In the genomic region with DNA sequence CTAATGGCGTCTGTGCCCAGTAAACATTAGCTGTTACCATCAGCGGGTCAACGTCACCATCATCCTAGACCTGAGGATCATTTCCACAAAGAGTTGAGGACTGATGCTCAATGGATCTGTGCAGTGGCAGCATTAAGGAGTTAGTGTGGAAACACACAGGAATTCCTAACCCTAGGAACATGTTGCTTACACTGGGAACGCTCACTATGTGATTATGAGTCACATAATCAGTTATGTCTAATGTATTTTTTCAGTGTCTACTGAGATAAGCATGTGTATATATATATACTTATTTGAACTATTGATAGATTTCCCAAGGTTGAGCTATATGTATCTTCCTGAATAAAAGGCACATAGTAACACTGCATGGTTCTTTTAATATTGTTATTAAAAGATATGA, we compare ENCODE assay signal across 30 cellular contexts. TPM values are rescaled to one million over a fixed set of nuclear protein-coding genes. Genes with fewer than 3 reads are reported as not detected.
DNase-seq lines count a peak whose midpoint lies in the region; ATAC-seq, FAIRE-seq and TF ChIP-seq lines count a peak whose summit lies in the region.
"Had no signal": no experiment of that assay in that cellular context is flagged by ENCODE, and none has a peak within 500 bp of the region (broad histone marks: within the 10 kb centered on the region; RNA-seq: fewer than 3 reads in every experiment).

No MANE protein-coding gene starts in this region.

- H3K4me2 ChIP-seq in IMR-90 (ENCODE audit: low read depth, low read length) (peak overlapping the region; percentile 76), astrocyte (ENCODE audit: low read length) (no peak overlapping the region)

- H4K91ac ChIP-seq in IMR-90 (ENCODE audit: insufficient read depth, low read depth, low read length), result peak overlapping the region; percentile 60; the same call in 1 of the 2 replicates

- H4K8ac ChIP-seq in IMR-90 (ENCODE audit: low read depth in 2 of 2, low read length in 2 of 2), result peak overlapping the region in 1 of 2 experiments; percentile 52; a peak in 1 of 4 replicates

- H3K36me3 ChIP-seq in IMR-90 (ENCODE audit: control insufficient read depth, insufficient read depth, low read length) (no peaks in the 10 kb centered on the region), astrocyte (ENCODE audit: insufficient read depth, low read length) (no peaks in the 10 kb centered on the region)

- dilution Hi-C loops in IMR-90 (cut with HindIII; ENCODE audit: low sequenced_read_pairs, unreplicated experiment), result no loop called here

- DNase-seq in IMR-90 (peak; percentile 84), astrocyte (ENCODE audit: low read depth) (peak; percentile 57), fibroblast of pulmonary artery (ENCODE audit: low read depth) (peak; percentile 14), GM19240 (ENCODE audit: insufficient read length, low spot score) (no peak), sciatic nerve (ENCODE audit: low spot score) (no peak)
- DNase-seq in T-helper 2 cell treated with Interferon-gamma antibody and Interleukin-4, amounts not matched to agents 5 μg/mL and 100 μg/mL, for 36 hours (ENCODE audit: low spot score), result no peak
- DNase-seq in naive thymus-derived CD8-positive, alpha-beta T cell, result no peak
- DNase-seq: activated CD4-positive, alpha-beta T cell treated with anti-CD3 and anti-CD28 coated beads for 48 hours; aorta; Caco-2; central memory CD4-positive, alpha-beta T cell; DMS53; hippocampal formation; KG1; left cardiac atrium; MM.1S; NCI-H1105 treated with DMSO at 0.1 percent for 48 hours; NCI-H187 treated with DMSO at 0.1 percent for 48 hours; NCI-H524 treated with DMSO at 0.1 percent for 48 hours; nephron progenitor cell; SIG-M5; small intestine; stimulated activated naive B cell treated with anti-CD40 and anti-IgM and Interleukin-4, amounts not matched to agents 10 μg/mL and 1 μg/mL and 100 μg/mL, for 72 hours; substantia nigra; trophoblast cell had no signal

- no peak overlapping the region for H3K56ac ChIP-seq in IMR-90 (ENCODE audit: extremely low read depth, insufficient read depth, low read length)

- CTCF ChIA-PET in IMR-90 (lab: Yijun Ruan, JAX), result interaction anchor here (0.9 kb wide), 1 partner anchor 547 kb away, joined by 3 read pairs; no protein-coding TSS in a partner anchor

- in situ Hi-C loops in IMR-90 (cut with MboI; ENCODE audit: low sequenced_read_pairs), result no loop called here

- no peak overlapping the region for H2AK9ac ChIP-seq in IMR-90 (replicated peaks; ENCODE audit: low read depth, low read length, poor library complexity)

- no peak for TF ChIP-seq CTCF in IMR-90 (conservative IDR thresholded peaks at IDR 0.05; ENCODE audit: low read depth, low read length)
- TF ChIP-seq CTCF in astrocyte (IDR thresholded peaks at IDR 0.05; ENCODE audit: insufficient read depth, low read depth, low read length), result no peak
- TF ChIP-seq CTCF in fibroblast of pulmonary artery (IDR thresholded peaks at IDR 0.05; ENCODE audit: low read length, missing control alignments), result no peak

- peaks cover 17% of the 10 kb centered on the region for H3K9me1 ChIP-seq in IMR-90 (ENCODE audit: insufficient read depth, low read length)

- peak overlapping the region; percentile 93 for H3K4ac ChIP-seq in IMR-90 (ENCODE audit: low read depth, low read length)

- no peaks in the 10 kb centered on the region for H3K4me1 Mint-ChIP-seq in astrocyte (ENCODE audit: low read depth, unreplicated experiment)
- H3K4me1 Mint-ChIP-seq in T-helper 2 cell treated with Interferon-gamma antibody and Interleukin-4, amounts not matched to agents 5 μg/mL and 100 μg/mL, for 36 hours (ENCODE audit: low read depth), result no peaks in the 10 kb centered on the region
- H3K4me1 Mint-ChIP-seq in naive thymus-derived CD8-positive, alpha-beta T cell, result no peaks in the 10 kb centered on the region
- H3K4me1 Mint-ChIP-seq: activated T-helper 17 cell treated with anti-CD3 and anti-CD28 coated beads, Interleukin-2, amount 50 U/mL, for 72 hours; CD14-positive monocyte; nephron progenitor cell; stimulated activated naive B cell treated with anti-CD40 and anti-IgM and Interleukin-4, amounts not matched to agents 10 μg/mL and 1 μg/mL and 100 μg/mL, for 72 hours had no signal

- peak overlapping the region; percentile 89 for H2BK20ac ChIP-seq in IMR-90 (ENCODE audit: low read depth, low read length)

- peak overlapping the region; percentile 94 for H2BK120ac ChIP-seq in IMR-90 (ENCODE audit: low read depth, low read length)

- no peaks in the 10 kb centered on the region for H3K36me3 Mint-ChIP-seq in astrocyte (ENCODE audit: low read depth, unreplicated experiment)
- H3K36me3 Mint-ChIP-seq in T-helper 2 cell treated with Interferon-gamma antibody and Interleukin-4, amounts not matched to agents 5 μg/mL and 100 μg/mL, for 36 hours (ENCODE audit: low read depth), result no peaks in the 10 kb centered on the region
- no peaks in the 10 kb centered on the region for H3K36me3 Mint-ChIP-seq in naive thymus-derived CD8-positive, alpha-beta T cell
- H3K36me3 Mint-ChIP-seq: activated naive CD4-positive, alpha-beta T cell treated with anti-CD3 and anti-CD28 coated beads, Interleukin-2, amount 50 U/mL, for 72 hours; CD14-positive monocyte; stimulated activated naive B cell treated with anti-CD40 and anti-IgM and Interleukin-4, amounts not matched to agents 10 μg/mL and 1 μg/mL and 100 μg/mL, for 72 hours had no signal

- peak overlapping the region; percentile 100 for H2AK5ac ChIP-seq in IMR-90 (ENCODE audit: low read depth, low read length)

- peaks cover 15% of the 10 kb centered on the region for H3K4me1 ChIP-seq in IMR-90 (ENCODE audit: control insufficient read depth, insufficient read depth, low read length)
- peaks cover 21% of the 10 kb centered on the region for H3K4me1 ChIP-seq in astrocyte (ENCODE audit: insufficient read depth, low read length)
- H3K4me1 ChIP-seq: Caco-2 had no signal

- peaks cover 3% of the 10 kb centered on the region for H3K9me3 Mint-ChIP-seq in astrocyte (ENCODE audit: unreplicated experiment)
- no peaks in the 10 kb centered on the region for H3K9me3 Mint-ChIP-seq in T-helper 2 cell treated with Interferon-gamma antibody and Interleukin-4, amounts not matched to agents 5 μg/mL and 100 μg/mL, for 36 hours
- H3K9me3 Mint-ChIP-seq in naive thymus-derived CD8-positive, alpha-beta T cell, result no peaks in the 10 kb centered on the region
- H3K9me3 Mint-ChIP-seq: activated naive CD4-positive, alpha-beta T cell treated with anti-CD3 and anti-CD28 coated beads, Interleukin-2, amount 50 U/mL, for 72 hours; activated T-helper 17 cell treated with anti-CD3 and anti-CD28 coated beads, Interleukin-2, amount 50 U/mL, for 72 hours; CD14-positive monocyte; stimulated activated naive B cell treated with anti-CD40 and anti-IgM and Interleukin-4, amounts not matched to agents 10 μg/mL and 1 μg/mL and 100 μg/mL, for 72 hours had no signal

- no peak overlapping the region for H3K4me3 Mint-ChIP-seq in astrocyte (ENCODE audit: unreplicated experiment)
- H3K4me3 Mint-ChIP-seq in T-helper 2 cell treated with Interferon-gamma antibody and Interleukin-4, amounts not matched to agents 5 μg/mL and 100 μg/mL, for 36 hours, result no peak overlapping the region
- no peak overlapping the region for H3K4me3 Mint-ChIP-seq in naive thymus-derived CD8-positive, alpha-beta T cell
- H3K4me3 Mint-ChIP-seq: activated T-helper 17 cell treated with anti-CD3 and anti-CD28 coated beads, Interleukin-2, amount 50 U/mL, for 72 hours; CD14-positive monocyte; nephron progenitor cell; stimulated activated naive B cell treated with anti-CD40 and anti-IgM and Interleukin-4, amounts not matched to agents 10 μg/mL and 1 μg/mL and 100 μg/mL, for 72 hours had no signal

- no peak for TF ChIP-seq POLR2A in IMR-90 (IDR thresholded peaks at IDR 0.05; ENCODE audit: low read depth, low read length)

- H2AFZ ChIP-seq in IMR-90 (replicated peaks; ENCODE audit: low read length, poor library complexity) (no peak overlapping the region), astrocyte (ENCODE audit: low read depth, low read length) (no peak overlapping the region)

- H3K23ac ChIP-seq in IMR-90 (ENCODE audit: low read depth, low read length), result 0 out of 2 replicates have a peak overlapping the region, but pooled peaks have one; percentile 44

- POLR2A ChIA-PET in IMR-90 (lab: Charles Lee; ENCODE audit: unreplicated experiment), result no interaction called here
- POLR2A ChIA-PET in naive thymus-derived CD8-positive, alpha-beta T cell (lab: Charles Lee), result no interaction called here

- H3K27me3 ChIP-seq in IMR-90 (ENCODE audit: control insufficient read depth, insufficient read depth, low read length) (no peaks in the 10 kb centered on the region), astrocyte (ENCODE audit: insufficient read depth, low read length) (no peaks in the 10 kb centered on the region)

- FAIRE-seq in astrocyte (lab: Jason Lieb, UNC), result no peak
- FAIRE-seq: H1, small intestine had no signal

- H3K4me3 ChIP-seq in IMR-90 (ENCODE audit: insufficient read depth, low read depth, low read length), result no peak overlapping the region
- H3K4me3 ChIP-seq in astrocyte (ENCODE audit: insufficient read depth, low read depth, low read length), result no peak overlapping the region
- no peak overlapping the region for H3K4me3 ChIP-seq in fibroblast of pulmonary artery (replicated peaks; ENCODE audit: low read depth, low read length)

- peak overlapping the region; percentile 96 for H2BK5ac ChIP-seq in IMR-90 (ENCODE audit: low read depth, low read length, poor library complexity, severe bottlenecking)

- peak overlapping the region; percentile 82; the same call in 1 of the 2 replicates for H3K14ac ChIP-seq in IMR-90 (replicated peaks; ENCODE audit: low read depth, low read length)

- no TSS peak for BruUV-seq in IMR-90 (replicated peaks; lab: Mats Ljungman, UMichigan)

- H3K27ac Mint-ChIP-seq in astrocyte (ENCODE audit: unreplicated experiment), result no peak overlapping the region
- H3K27ac Mint-ChIP-seq in T-helper 2 cell treated with Interferon-gamma antibody and Interleukin-4, amounts not matched to agents 5 μg/mL and 100 μg/mL, for 36 hours, result no peak overlapping the region
- H3K27ac Mint-ChIP-seq in naive thymus-derived CD8-positive, alpha-beta T cell, result no peak overlapping the region
- H3K27ac Mint-ChIP-seq: activated naive CD4-positive, alpha-beta T cell treated with anti-CD3 and anti-CD28 coated beads, Interleukin-2, amount 50 U/mL, for 72 hours; activated T-helper 17 cell treated with anti-CD3 and anti-CD28 coated beads, Interleukin-2, amount 50 U/mL, for 72 hours; CD14-positive monocyte; nephron progenitor cell; stimulated activated naive B cell treated with anti-CD40 and anti-IgM and Interleukin-4, amounts not matched to agents 10 μg/mL and 1 μg/mL and 100 μg/mL, for 72 hours had no signal

- peak overlapping the region; percentile 48; the same call in 1 of the 3 replicates for H2BK15ac ChIP-seq in IMR-90 (ENCODE audit: low read depth, low read length)

- H3K9me3 ChIP-seq in IMR-90 (ENCODE audit: control insufficient read depth, insufficient read depth, low read length), result no peaks in the 10 kb centered on the region
- no peaks in the 10 kb centered on the region for H3K9me3 ChIP-seq in astrocyte (ENCODE audit: insufficient read depth, low read depth, low read length)
- H3K9me3 ChIP-seq: Caco-2 had no signal

- peak; percentile 83 for ATAC-seq in IMR-90 (ENCODE audit: low read depth)
- no peak for ATAC-seq in naive thymus-derived CD8-positive, alpha-beta T cell
- no peak for ATAC-seq in sciatic nerve
- ATAC-seq: activated naive CD4-positive, alpha-beta T cell treated with anti-CD3 and anti-CD28 coated beads, Interleukin-2, amount 50 U/mL, for 72 hours; activated T-helper 17 cell treated with anti-CD3 and anti-CD28 coated beads, Interleukin-2, amount 50 U/mL, for 72 hours; esophagus mucosa; left cardiac atrium; stimulated activated naive B cell treated with anti-CD40 and anti-IgM and Interleukin-4, amounts not matched to agents 10 μg/mL and 1 μg/mL and 100 μg/mL, for 72 hours had no signal

- H3K27ac ChIP-seq in IMR-90 (ENCODE audit: insufficient read depth, low read length) (peak overlapping the region; percentile 89), astrocyte (ENCODE audit: low read depth, low read length) (no peak overlapping the region)

- peak overlapping the region; percentile 84; the same call in 1 of the 2 replicates for H4K5ac ChIP-seq in IMR-90 (ENCODE audit: low read depth, low read length)

- H4K20me1 ChIP-seq in IMR-90 (ENCODE audit: insufficient read depth, low read length), result peaks cover 11% of the 10 kb centered on the region; the same call in 1 of the 2 replicates
- no peaks in the 10 kb centered on the region for H4K20me1 ChIP-seq in astrocyte (ENCODE audit: insufficient read depth, low read length)

- H3K79me2 ChIP-seq in astrocyte (ENCODE audit: insufficient read depth, low read length), result peaks cover 11% of the 10 kb centered on the region

- H3K9ac ChIP-seq in IMR-90 (ENCODE audit: low read depth, low read length) (no peak overlapping the region), astrocyte (ENCODE audit: low read length) (no peak overlapping the region)

- intact Hi-C loops in IMR-90 (cut with micrococcal nuclease) (no loop called here), sciatic nerve (cut with DNase I) (no loop called here)

- no peak for TF ChIP-seq RAD21 in IMR-90 (IDR thresholded peaks at IDR 0.05; ENCODE audit: low read length)

- H3K79me1 ChIP-seq in IMR-90 (ENCODE audit: low read depth in 1 of 2, low read length in 2 of 2), result peaks cover 14 to 51% of the 10 kb centered on the region in 2 experiments; a peak in 3 of 4 replicates

- H3K18ac ChIP-seq in IMR-90 (ENCODE audit: low read depth, low read length), result peak overlapping the region; percentile 76; the same call in 1 of the 2 replicates

- WGBS in IMR-90 (ENCODE audit: extremely low coverage in 2 of 2, insufficient read length in 1 of 2), 2 experiments, result no CpG with 5 or more reads among the region's 4 CpGs

- H3K27me3 Mint-ChIP-seq in astrocyte (ENCODE audit: low read depth, unreplicated experiment), result peaks cover 5% of the 10 kb centered on the region
- H3K27me3 Mint-ChIP-seq in T-helper 2 cell treated with Interferon-gamma antibody and Interleukin-4, amounts not matched to agents 5 μg/mL and 100 μg/mL, for 36 hours (ENCODE audit: low read depth), result peaks cover 10% of the 10 kb centered on the region
- H3K27me3 Mint-ChIP-seq in naive thymus-derived CD8-positive, alpha-beta T cell, result peaks cover 6 to 27% (median 18%) of the 10 kb centered on the region in 5 donors

RNA-seq across cellular contexts. Expression of gene ARNT2, which starts 19.0 kb away (rescaled TPM):
- total RNA-seq in IMR-90 (2012; rRNA removed) (14.7 and 19.0 TPM in 2 replicates), astrocyte (2.7 and 3.5 TPM in 2 replicates), sciatic nerve (16.6 TPM)
- polyA plus RNA-seq in IMR-90 (2012; rRNA removed), result 16.7 and 18.2 TPM in 2 replicates
- 12.1 and 13.1 TPM in 2 replicates for polyA plus RNA-seq in IMR-90 (2012; cell fraction: cytosol; rRNA removed)
- 18.3 and 31.1 TPM in 2 replicates for polyA plus RNA-seq in IMR-90 (2012; cell fraction: nucleus; rRNA removed; ENCODE audit: low replicate concordance)
- not detected for total RNA-seq in naive thymus-derived CD8-positive, alpha-beta T cell
- polyA plus RNA-seq in naive thymus-derived CD8-positive, alpha-beta T cell, result not detected
- total RNA-seq: activated naive CD4-positive, alpha-beta T cell treated with anti-CD3 and anti-CD28 coated beads, Interleukin-2, amount 50 U/mL, for 72 hours had no signal
- polyA plus RNA-seq: CD14-positive monocyte had no signal

Comparison
In these comparisons a context has a peak if more than half of its experiments do, and no peak if none do; other contexts are left out.
1. DNase-seq: peak in IMR-90 (single experiment), astrocyte (single experiment) and fibroblast of pulmonary artery (single experiment); none in T-helper 2 cell treated with Interferon-gamma antibody and Interleukin-4, amounts not matched to agents 5 μg/mL and 100 μg/mL, for 36 hours (single experiment), naive thymus-derived CD8-positive, alpha-beta T cell (0 of 10), GM19240 (single experiment) and sciatic nerve (single experiment).